35 cellular contexts compared by ENCODE assay signal in the genomic region with DNA sequence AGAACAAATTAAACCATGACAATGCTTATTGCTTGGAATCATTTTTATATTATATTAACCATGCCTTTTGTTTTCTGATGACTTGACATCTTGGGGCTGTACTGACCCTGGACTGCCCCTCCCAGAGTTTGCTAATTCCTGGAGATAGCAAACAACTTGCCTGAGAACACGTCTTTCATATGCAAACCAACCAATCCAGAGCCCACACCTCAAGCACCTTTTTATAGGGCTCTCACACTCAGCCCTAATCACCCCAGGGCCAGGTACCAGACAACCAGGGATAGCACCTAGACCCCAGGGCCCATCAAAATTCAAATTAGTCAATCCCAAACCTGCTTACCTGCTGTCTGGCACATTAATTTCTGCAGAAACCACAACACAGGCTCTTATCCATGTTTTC.
"Had no signal": no experiment of that assay in that cellular context is flagged by ENCODE, and none has a peak within 500 bp of the region (broad histone marks: within the 10 kb centered on the region; RNA-seq: fewer than 3 reads in every experiment).

No MANE protein-coding gene starts in this region.

- H3K27me3 ChIP-seq: adrenal gland, body of pancreas, brain microvascular endothelial cell, breast epithelium had no signal

- DNase-seq: activated CD4-positive, alpha-beta memory T cell treated with anti-CD3 and anti-CD28 coated beads, Interleukin-2, amount 10 ng/mL, durations not matched to agents 7 days and 5 days; activated CD4-positive, alpha-beta T cell treated with anti-CD3 and anti-CD28 coated beads for 1 hour; activated CD4-positive, alpha-beta T cell treated with anti-CD3 and anti-CD28 coated beads for 36 hours; activated CD4-positive, alpha-beta T cell treated with anti-CD3 and anti-CD28 coated beads for 48 hours; activated CD4-positive, alpha-beta T cell treated with anti-CD3 and anti-CD28 coated beads, Interleukin-2, amount 10 ng/mL, durations not matched to agents 7 days and 5 days; activated CD4-positive, alpha-beta T cell treated with anti-CD3 and anti-CD28 coated beads, Interleukin-2, amount 50 U/mL, for 48 hours; activated CD4-positive, CD25-positive, alpha-beta regulatory T cell; activated CD8-positive, alpha-beta memory T cell treated with anti-CD3 and anti-CD28 coated beads for 24 hours; activated CD8-positive, alpha-beta memory T cell treated with anti-CD3 and anti-CD28 coated beads, Interleukin-2, amount 10 ng/mL, durations not matched to agents 7 days and 5 days; activated CD8-positive, alpha-beta memory T cell treated with anti-CD3 and anti-CD28 coated beads, Interleukin-2, amount 50 U/mL, for 48 hours; activated CD8-positive, alpha-beta T cell treated with anti-CD3 and anti-CD28 coated beads, Interleukin-2, amount 10 ng/mL, durations not matched to agents 7 days and 5 days; activated effector memory CD4-positive, alpha-beta T cell treated with Interleukin-2 at 50 U/mL for 16 hours; activated gamma-delta T cell; activated naive CD4-positive, alpha-beta T cell treated with anti-CD3 and anti-CD28 coated beads, Interleukin-2, amount 50 U/mL, for 16 hours; activated naive CD4-positive, alpha-beta T cell treated with Interleukin-2 at 50 U/mL for 16 hours; activated naive CD8-positive, alpha-beta T cell treated with anti-CD3 and anti-CD28 coated beads for 36 hours; activated T-cell treated with anti-CD3 and anti-CD28 coated beads, Interleukin-2, amount 50 U/mL, for 24 hours; activated T-cell treated with anti-CD3 and anti-CD28 coated beads, Interleukin-2, amount 50 U/mL, for 48 hours; adrenal gland; amniotic stem cell; aorta; body of pancreas; brain microvascular endothelial cell; central memory CD4-positive, alpha-beta T cell; T-helper 2 cell; T-helper 9 cell had no signal

- H3K4me3 Mint-ChIP-seq: activated CD4-positive, alpha-beta memory T cell treated with anti-CD3 and anti-CD28 coated beads, Interleukin-2, amount 10 ng/mL, durations not matched to agents 7 days and 5 days; activated CD4-positive, alpha-beta T cell treated with anti-CD3 and anti-CD28 coated beads for 36 hours; activated CD4-positive, alpha-beta T cell treated with anti-CD3 and anti-CD28 coated beads, Interleukin-2, amount 10 ng/mL, durations not matched to agents 7 days and 5 days; activated CD8-positive, alpha-beta memory T cell treated with anti-CD3 and anti-CD28 coated beads, Interleukin-2, amount 10 ng/mL, durations not matched to agents 7 days and 5 days; activated CD8-positive, alpha-beta T cell treated with anti-CD3 and anti-CD28 coated beads, Interleukin-2, amount 10 ng/mL, durations not matched to agents 7 days and 5 days; activated naive CD8-positive, alpha-beta T cell treated with anti-CD3 and anti-CD28 coated beads for 36 hours; activated T-cell treated with anti-CD3 and anti-CD28 coated beads, Interleukin-2, amount 50 U/mL, for 24 hours; T-helper 1 cell treated with Interleukin-12 subunit alpha and Interleukin-12 subunit beta and Interleukin-4 antibody, amounts not matched to agents 30 μg/mL and 1 μg/mL, for 36 hours; T-helper 2 cell treated with Interferon-gamma antibody and Interleukin-4, amounts not matched to agents 5 μg/mL and 100 μg/mL, for 36 hours had no signal

- H3K9me3 ChIP-seq: adrenal gland, body of pancreas, breast epithelium had no signal

- H3K36me3 ChIP-seq: brain microvascular endothelial cell, breast epithelium had no signal

- H3K4me1 ChIP-seq: body of pancreas, breast epithelium had no signal

- H3K27ac ChIP-seq: adrenal gland, body of pancreas, brain microvascular endothelial cell, breast epithelium, VCaP had no signal

- H3K9me3 Mint-ChIP-seq: activated CD4-positive, alpha-beta memory T cell treated with anti-CD3 and anti-CD28 coated beads, Interleukin-2, amount 10 ng/mL, durations not matched to agents 7 days and 5 days; activated CD4-positive, alpha-beta T cell treated with anti-CD3 and anti-CD28 coated beads, Interleukin-2, amount 10 ng/mL, durations not matched to agents 7 days and 5 days; activated naive CD4-positive, alpha-beta T cell treated with anti-CD3 and anti-CD28 coated beads, Interleukin-2, amount 50 U/mL, for 72 hours; activated naive CD8-positive, alpha-beta T cell treated with anti-CD3 and anti-CD28 coated beads for 36 hours; activated T-cell treated with anti-CD3 and anti-CD28 coated beads, Interleukin-2, amount 50 U/mL, for 24 hours; activated T-helper 2 cell treated with anti-CD3 and anti-CD28 coated beads, Interferon-gamma antibody, Interleukin-2, Interleukin-4, amounts not matched to agents 10 μg/mL and 5 μg/mL and 100 μg/mL, durations not matched to agents 14 hours and 24 hours and 36 hours; T-helper 1 cell treated with Interleukin-12 subunit alpha and Interleukin-12 subunit beta and Interleukin-4 antibody, amounts not matched to agents 30 μg/mL and 1 μg/mL, for 36 hours; T-helper 2 cell treated with Interferon-gamma antibody and Interleukin-4, amounts not matched to agents 5 μg/mL and 100 μg/mL, for 36 hours had no signal

- H3K36me3 Mint-ChIP-seq: activated CD8-positive, alpha-beta memory T cell treated with anti-CD3 and anti-CD28 coated beads, Interleukin-2, amount 10 ng/mL, durations not matched to agents 7 days and 5 days; activated naive CD8-positive, alpha-beta T cell treated with anti-CD3 and anti-CD28 coated beads for 36 hours had no signal

- H3K4me1 Mint-ChIP-seq: activated CD4-positive, alpha-beta memory T cell treated with anti-CD3 and anti-CD28 coated beads, Interleukin-2, amount 10 ng/mL, durations not matched to agents 7 days and 5 days; activated CD4-positive, alpha-beta T cell treated with anti-CD3 and anti-CD28 coated beads for 36 hours; activated CD4-positive, alpha-beta T cell treated with anti-CD3 and anti-CD28 coated beads, Interleukin-2, amount 10 ng/mL, durations not matched to agents 7 days and 5 days; activated CD8-positive, alpha-beta memory T cell treated with anti-CD3 and anti-CD28 coated beads, Interleukin-2, amount 10 ng/mL, durations not matched to agents 7 days and 5 days; activated naive CD8-positive, alpha-beta T cell treated with anti-CD3 and anti-CD28 coated beads for 36 hours had no signal

- FAIRE-seq: astrocyte, TTC549 had no signal

- H3K27ac Mint-ChIP-seq: activated CD4-positive, alpha-beta memory T cell treated with anti-CD3 and anti-CD28 coated beads, Interleukin-2, amount 10 ng/mL, durations not matched to agents 7 days and 5 days; activated CD4-positive, alpha-beta T cell treated with anti-CD3 and anti-CD28 coated beads for 36 hours; activated CD4-positive, alpha-beta T cell treated with anti-CD3 and anti-CD28 coated beads, Interleukin-2, amount 10 ng/mL, durations not matched to agents 7 days and 5 days; activated CD8-positive, alpha-beta memory T cell treated with anti-CD3 and anti-CD28 coated beads, Interleukin-2, amount 10 ng/mL, durations not matched to agents 7 days and 5 days; activated CD8-positive, alpha-beta T cell treated with anti-CD3 and anti-CD28 coated beads, Interleukin-2, amount 10 ng/mL, durations not matched to agents 7 days and 5 days; activated naive CD4-positive, alpha-beta T cell treated with anti-CD3 and anti-CD28 coated beads, Interleukin-2, amount 50 U/mL, for 72 hours; activated naive CD8-positive, alpha-beta T cell treated with anti-CD3 and anti-CD28 coated beads for 36 hours; activated T-cell treated with anti-CD3 and anti-CD28 coated beads, Interleukin-2, amount 50 U/mL, for 24 hours; activated T-helper 2 cell treated with anti-CD3 and anti-CD28 coated beads, Interferon-gamma antibody, Interleukin-2, Interleukin-4, amounts not matched to agents 10 μg/mL and 5 μg/mL and 100 μg/mL, durations not matched to agents 14 hours and 24 hours and 36 hours; T-helper 1 cell treated with Interleukin-12 subunit alpha and Interleukin-12 subunit beta and Interleukin-4 antibody, amounts not matched to agents 30 μg/mL and 1 μg/mL, for 36 hours; T-helper 2 cell treated with Interferon-gamma antibody and Interleukin-4, amounts not matched to agents 5 μg/mL and 100 μg/mL, for 36 hours had no signal

- H3K4me3 ChIP-seq: adrenal gland, body of pancreas, breast epithelium had no signal

- H3K27me3 Mint-ChIP-seq: activated CD4-positive, alpha-beta memory T cell treated with anti-CD3 and anti-CD28 coated beads, Interleukin-2, amount 10 ng/mL, durations not matched to agents 7 days and 5 days; activated CD4-positive, alpha-beta T cell treated with anti-CD3 and anti-CD28 coated beads for 36 hours; activated CD4-positive, alpha-beta T cell treated with anti-CD3 and anti-CD28 coated beads, Interleukin-2, amount 10 ng/mL, durations not matched to agents 7 days and 5 days; activated CD8-positive, alpha-beta memory T cell treated with anti-CD3 and anti-CD28 coated beads, Interleukin-2, amount 10 ng/mL, durations not matched to agents 7 days and 5 days; activated naive CD8-positive, alpha-beta T cell treated with anti-CD3 and anti-CD28 coated beads for 36 hours; activated T-cell treated with anti-CD3 and anti-CD28 coated beads, Interleukin-2, amount 50 U/mL, for 24 hours had no signal

- ATAC-seq: activated CD4-positive, alpha-beta T cell treated with anti-CD3 and anti-CD28 coated beads for 36 hours; activated CD4-positive, CD25-positive, alpha-beta regulatory T cell treated with anti-CD3 and anti-CD28 coated beads, Interleukin-2, amount 50 U/mL, for 24 hours; activated CD8-positive, alpha-beta memory T cell treated with anti-CD3 and anti-CD28 coated beads, Interleukin-2, amount 10 ng/mL, durations not matched to agents 7 days and 5 days; activated CD8-positive, alpha-beta T cell treated with anti-CD3 and anti-CD28 coated beads, Interleukin-2, amount 10 ng/mL, durations not matched to agents 7 days and 5 days; activated naive CD4-positive, alpha-beta T cell treated with anti-CD3 and anti-CD28 coated beads, Interleukin-2, amount 50 U/mL, for 72 hours; body of pancreas had no signal
